ENCODE assay signal across 8 cellular contexts in genomic region chr7:151876899-151877777, GRCh38. TPM values are rescaled to one million over a fixed set of nuclear protein-coding genes. Genes with fewer than 3 reads are reported as not detected.
DNase-seq lines count a peak whose midpoint lies in the region; ATAC-seq and TF ChIP-seq lines count a peak whose summit lies in the region.

TSS of gene PRKAG2 (minus strand) at chr7:151877115. CDS start at chr7:151876620, 495 bp downstream.

- WGBS in gastroesophageal sphincter (ENCODE audit: low coverage in 1 of 2), 2 donors, result 0% methylated on average over 2 of the region's 95 CpGs; no CpG with 5 or more reads in 1 of the 2 donors

- POLR2A ChIA-PET in AG04449 (lab: Yijun Ruan, JAX) (no interaction called here), Panc1 (lab: Charles Lee) (no interaction called here)

- H3K4me1 ChIP-seq in Panc1 (ENCODE audit: control insufficient read depth, insufficient read depth, low read length), result peaks cover 3% of the 10 kb centered on the region
- peaks cover 0 to 27% (median 11%) of the 10 kb centered on the region in 3 donors for H3K4me1 ChIP-seq in gastroesophageal sphincter

- no peaks in the 10 kb centered on the region; the same call in none of the 2 replicates for H3K27me3 ChIP-seq in Panc1 (ENCODE audit: control insufficient read depth, insufficient read depth, low read length)
- no peaks in the 10 kb centered on the region for H3K27me3 ChIP-seq in gastroesophageal sphincter

- peak within 1 kb of the TSS; percentile 90 for H3K4me3 Mint-ChIP-seq in osteocyte (ENCODE audit: unreplicated experiment)

- TF ChIP-seq EP300 in gastroesophageal sphincter (IDR thresholded peaks at IDR 0.05), result no peak

- H3K36me3 Mint-ChIP-seq in osteocyte (ENCODE audit: unreplicated experiment), result no peaks in the 10 kb centered on the region

- H3K36me3 ChIP-seq in Panc1 (ENCODE audit: control insufficient read depth, insufficient read depth, low read length) (no peaks in the 10 kb centered on the region), gastroesophageal sphincter (no peaks in the 10 kb centered on the region)

- H3K9me3 ChIP-seq in Panc1 (ENCODE audit: control insufficient read depth, insufficient read depth, low read depth, low read length), result no peaks in the 10 kb centered on the region
- no peaks in the 10 kb centered on the region for H3K9me3 ChIP-seq in gastroesophageal sphincter

- peaks cover 10% of the 10 kb centered on the region for H3K4me1 Mint-ChIP-seq in osteocyte (ENCODE audit: unreplicated experiment)

- CTCF ChIA-PET in AG04449 (lab: Yijun Ruan, JAX) (no interaction called here), Panc1 (lab: Charles Lee) (no interaction called here)

- no TSS peak for BruUV-seq in Panc1 (replicated peaks; lab: Mats Ljungman, UMichigan)

- TF ChIP-seq CTCF in AG04449 (IDR thresholded peaks at IDR 0.05; ENCODE audit: insufficient read depth, low read length, missing control alignments), result no peak
- TF ChIP-seq CTCF in Panc1 (IDR thresholded peaks at IDR 0.05), result peak; percentile 31; the same call in 1 of the 2 replicates
- TF ChIP-seq CTCF in gastroesophageal sphincter (IDR thresholded peaks at IDR 0.05), result peak in 3 of 4 experiments; percentile 21 to 36 (median 28)
- no peak for TF ChIP-seq CTCF in osteocyte (IDR thresholded peaks at IDR 0.05)

- H3K4me3 ChIP-seq in AG04449 (ENCODE audit: low read depth, low read length) (peak within 1 kb of the TSS; percentile 56), Panc1 (ENCODE audit: low read depth in 2 of 2, low read length in 2 of 2) (peak within 1 kb of the TSS; percentile 65 to 69), gastroesophageal sphincter (peak within 1 kb of the TSS; percentile 63 to 90)

- peak; percentile 56 to 60 for TF ChIP-seq POLR2A in gastroesophageal sphincter (IDR thresholded peaks at IDR 0.05)

- no peak within 1 kb of the TSS for H3K27ac Mint-ChIP-seq in osteocyte (ENCODE audit: unreplicated experiment)

- intact Hi-C loops in Panc1 (cut with micrococcal nuclease; ENCODE audit: unreplicated experiment), result loop anchor here (10.0 kb wide), 1 partner anchor 92 kb away; no protein-coding TSS in a partner anchor

- DNase-seq in AG04449 (ENCODE audit: low read depth, low spot score), result no peak
- DNase-seq in Panc1 (ENCODE audit: low read depth, low spot score), result no peak
- peak; percentile 59 for DNase-seq in activated gamma-delta T cell treated with anti-CD3 and anti-CD28 coated beads, Interleukin-2, amount 50 U/mL, for 16 hours (ENCODE audit: low read depth)
- no peak for DNase-seq in osteocyte (ENCODE audit: extremely low spot score, unreplicated experiment)

- peaks cover 32% of the 10 kb centered on the region for H3K27me3 Mint-ChIP-seq in osteocyte (ENCODE audit: unreplicated experiment)

- H3K27ac ChIP-seq in Panc1 (ENCODE audit: low read length) (no peak within 1 kb of the TSS), gastroesophageal sphincter (peak within 1 kb of the TSS; percentile 7 to 93 (median 92)), temporal lobe (ENCODE audit: low read depth, low read length) (peak within 1 kb of the TSS; percentile 36)

- H3K9me3 Mint-ChIP-seq in osteocyte (ENCODE audit: unreplicated experiment), result no peaks in the 10 kb centered on the region

- ATAC-seq in GM19023 (IDR thresholded peaks at IDR 0.05; ENCODE audit: unreplicated experiment), result peak; percentile 53
- peak; percentile 57 for ATAC-seq in HG03520 (IDR thresholded peaks at IDR 0.05; ENCODE audit: unreplicated experiment)
- ATAC-seq in Panc1, result peak; percentile 61
- peak; percentile 40 for ATAC-seq in gastroesophageal sphincter

- in situ Hi-C loops in Panc1 (cut with HindIII; ENCODE audit: low pct_unique_long_range_greater_than_20kb, low sequenced_read_pairs), result no loop called here

RNA-seq across cellular contexts. Expression of gene PRKAG2, which starts in this region (rescaled TPM):
- total RNA-seq in Panc1 (2021; ENCODE audit: unreplicated experiment), result 71.6 TPM
- polyA plus RNA-seq in Panc1 (2012; ENCODE audit: insufficient read length), result 27.8 TPM
- total RNA-seq in gastroesophageal sphincter, result 10 to 100 TPM; 48.9 to 89.0 (median 75.7) TPM
- 13.5 and 14.4 TPM in 2 replicates for total RNA-seq in osteocyte
- total RNA-seq in temporal lobe, result 24.8 TPM

Comparison
In these comparisons a context has a peak if more than half of its experiments do, and no peak if none do; other contexts are left out.
1. CTCF ChIP-seq: peak in Panc1 (single experiment) and gastroesophageal sphincter (3 of 4); none in AG04449 (single experiment) and osteocyte (single experiment).
2. Peak in every context shown above with its lines, with median percentiles within 50 percentile points of each other: H3K4me3 ChIP-seq and ATAC-seq.